21 cellular contexts compared by ENCODE assay signal in the genomic region with DNA sequence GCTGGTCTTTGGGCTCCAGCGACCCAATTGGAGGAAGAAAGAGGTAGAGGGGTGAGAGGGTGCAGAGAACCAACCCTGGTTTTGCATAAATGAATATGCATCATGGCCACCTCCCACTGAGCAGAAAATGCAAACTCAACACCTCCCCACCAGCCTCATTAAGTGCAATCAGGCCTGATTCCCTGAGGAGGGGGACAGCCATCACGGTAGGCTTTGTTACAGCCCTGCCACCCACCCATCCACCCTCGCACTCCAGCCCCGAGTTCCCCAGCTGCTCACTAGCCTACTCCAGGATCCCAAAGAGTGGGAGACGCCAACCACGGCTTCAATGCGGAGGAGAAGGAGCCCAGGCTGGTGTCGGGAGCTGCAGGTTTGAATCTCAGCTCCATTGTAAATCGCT. TPM values are rescaled to one million over a fixed set of nuclear protein-coding genes. Genes with fewer than 3 reads are reported as not detected.
DNase-seq lines count a peak whose midpoint lies in the region; ATAC-seq and TF ChIP-seq lines count a peak whose summit lies in the region.
"Had no signal": no experiment of that assay in that cellular context is flagged by ENCODE, and none has a peak within 500 bp of the region (broad histone marks: within the 10 kb centered on the region; RNA-seq: fewer than 3 reads in every experiment).

No MANE protein-coding gene starts in this region.

- no peak overlapping the region for H3K27ac Mint-ChIP-seq in chondrocyte (ENCODE audit: unreplicated experiment)
- H3K27ac Mint-ChIP-seq: CD14-positive monocyte had no signal

- peak; percentile 14 for DNase-seq in activated effector memory CD4-positive, alpha-beta T cell treated with anti-CD3 and anti-CD28 coated beads, Interleukin-2, amount 50 U/mL, for 16 hours
- DNase-seq in activated effector memory CD4-positive, alpha-beta T cell treated with Interleukin-2 at 50 U/mL for 16 hours = no peak
- DNase-seq in chondrocyte (ENCODE audit: low spot score) (peak; percentile 72), iPS DF 4.7 (ENCODE audit: extremely low read depth, low spot score) (peak; percentile 33), tibial nerve (ENCODE audit: low spot score in 2 of 2) (no peak)
- DNase-seq: AML-193; DMS79 treated with DMSO at 0.1 percent for 48 hours; Kasumi-1; MM.1S; NCI-H1092 treated with DMSO at 0.1 percent for 48 hours; NCI-H146; NCI-H2029 treated with DMSO at 0.1 percent for 48 hours; NCI-H2171; NK-92 treated with Interleukin-12 subunit alpha and Interleukin-12 subunit beta, amount 100 ng/mL, for 24 hours; SIG-M5 had no signal

- no peak for TF ChIP-seq EP300 in tibial nerve (IDR thresholded peaks at IDR 0.05)

- TF ChIP-seq CTCF in chondrocyte (IDR thresholded peaks at IDR 0.05) (no peak), tibial nerve (IDR thresholded peaks at IDR 0.05) (no peak)

- H3K4me1 Mint-ChIP-seq in chondrocyte (ENCODE audit: low read depth) = no peaks in the 10 kb centered on the region
- H3K4me1 Mint-ChIP-seq: CD14-positive monocyte had no signal

- H3K27ac ChIP-seq in temporal lobe (ENCODE audit: low read depth, low read length) (peak overlapping the region; percentile 11), tibial nerve (no peak overlapping the region)
- H3K27ac ChIP-seq: 22Rv1 had no signal

- no peak for ATAC-seq in GM19324 (IDR thresholded peaks at IDR 0.05; ENCODE audit: low FRiP score, unreplicated experiment)
- ATAC-seq in HG02642 (IDR thresholded peaks at IDR 0.05; ENCODE audit: poor library complexity, unreplicated experiment) = no peak

- H3K9me3 ChIP-seq in tibial nerve = no peaks in the 10 kb centered on the region

- H3K4me1 ChIP-seq in tibial nerve = no peaks in the 10 kb centered on the region

- H3K27me3 Mint-ChIP-seq in chondrocyte (ENCODE audit: low read depth) = peaks cover 30% of the 10 kb centered on the region

- no peak overlapping the region for H3K4me3 Mint-ChIP-seq in chondrocyte (ENCODE audit: unreplicated experiment)
- H3K4me3 Mint-ChIP-seq: CD14-positive monocyte had no signal

- no peaks in the 10 kb centered on the region for H3K27me3 ChIP-seq in tibial nerve

- 42 to 49% methylated on average over 9 of the region's 9 CpGs for WGBS in tibial nerve, 2 donors

- TF ChIP-seq POLR2A in tibial nerve (IDR thresholded peaks at IDR 0.05) = no peak

- no peaks in the 10 kb centered on the region for H3K9me3 Mint-ChIP-seq in chondrocyte (ENCODE audit: low read depth)

- no peaks in the 10 kb centered on the region for H3K36me3 ChIP-seq in tibial nerve

- H3K36me3 Mint-ChIP-seq in chondrocyte (ENCODE audit: low read depth) = no peaks in the 10 kb centered on the region
- H3K36me3 Mint-ChIP-seq: CD14-positive monocyte had no signal

- H3K4me3 ChIP-seq in tibial nerve = no peak overlapping the region

RNA-seq across cellular contexts. Expression of a gene that starts 48.3 kb away (rescaled TPM):
- total RNA-seq in chondrocyte = 36.7 to 46.4 TPM (median 44.1 TPM) in 3 replicates
- 5.4 TPM for total RNA-seq in temporal lobe
- 10 to 100 TPM; 33.0 to 66.3 (median 44.6) TPM for total RNA-seq in tibial nerve

RNA-seq across cellular contexts. Expression of a gene that starts 54.3 kb away (rescaled TPM):
- total RNA-seq in chondrocyte (0.10 to 0.94 TPM (median 0.13 TPM) in 3 replicates), temporal lobe (59.5 TPM), tibial nerve (under 1 TPM in 3 of 4 donors, not detected in 1; under 0.01 to 0.66 (median 0.42) TPM)
- total RNA-seq: OCI-LY7 had no signal

Comparison
In these comparisons a context has a peak if more than half of its experiments do, and no peak if none do; other contexts are left out.
1. DNase-seq: peak in activated effector memory CD4-positive, alpha-beta T cell treated with anti-CD3 and anti-CD28 coated beads, Interleukin-2, amount 50 U/mL, for 16 hours (single experiment), chondrocyte (single experiment) and iPS DF 4.7 (single experiment); none in activated effector memory CD4-positive, alpha-beta T cell treated with Interleukin-2 at 50 U/mL for 16 hours (single experiment) and tibial nerve (0 of 2).
2. RNA of a gene that starts 54.3 kb away (total RNA-seq): 59.5 TPM in temporal lobe (single experiment); under 0.01 to 0.66 TPM in tibial nerve and 0.10 to 0.94 TPM in chondrocyte; every median in the first group is over 10 times any median in the second.